7 cellular contexts compared by ENCODE assay signal in genomic region chr9:19127881-19128719, GRCh38. TPM values are rescaled to one million over a fixed set of nuclear protein-coding genes. Genes with fewer than 3 reads are reported as not detected.
DNase-seq lines count a peak whose midpoint lies in the region; ATAC-seq and TF ChIP-seq lines count a peak whose summit lies in the region.

No MANE protein-coding gene starts in this region.

- no peak for TF ChIP-seq POLR2A in tibial nerve (IDR thresholded peaks at IDR 0.05)

- H3K9me3 Mint-ChIP-seq in endothelial cell (ENCODE audit: unreplicated experiment), result no peaks in the 10 kb centered on the region

- H3K36me3 ChIP-seq in muscle layer of duodenum (ENCODE audit: control insufficient read depth in 1 of 2, insufficient read depth in 2 of 2, low read length in 2 of 2) (peaks cover 8 to 9% of the 10 kb centered on the region in 2 donors), tibial nerve (peaks cover 0 to 17% (median 0%) of the 10 kb centered on the region in 3 donors)

- H3K4me3 ChIP-seq in muscle layer of duodenum (ENCODE audit: low read depth in 1 of 2, low read length in 2 of 2) (peak overlapping the region; percentile 65 to 87), tibial nerve (peak overlapping the region; percentile 62 to 94 (median 68))

- H3K27me3 ChIP-seq in muscle layer of duodenum (ENCODE audit: low read depth, low read length) (no peaks in the 10 kb centered on the region), tibial nerve (no peaks in the 10 kb centered on the region)

- H3K27me3 Mint-ChIP-seq in endothelial cell (ENCODE audit: unreplicated experiment), result peaks cover 9% of the 10 kb centered on the region

- peak; percentile 26 for DNase-seq in activated CD4-positive, alpha-beta T cell treated with anti-CD3 and anti-CD28 coated beads, Interleukin-2, amount 50 U/mL, for 1 hour
- DNase-seq in endothelial cell (ENCODE audit: low spot score) (peak; percentile 19), tibial nerve (ENCODE audit: low spot score in 2 of 2) (peak; percentile 22 to 24), SKM-1 treated with dmso at 0.1 percent for 144 hours (lab: John Stamatoyannopoulos, UW; ENCODE audit: unreplicated experiment) (no peak)

- peak overlapping the region; percentile 91 for H3K4me3 Mint-ChIP-seq in endothelial cell (ENCODE audit: unreplicated experiment)

- peaks cover 42% of the 10 kb centered on the region for H3K4me1 Mint-ChIP-seq in endothelial cell (ENCODE audit: unreplicated experiment)

- H3K27ac Mint-ChIP-seq in endothelial cell (ENCODE audit: unreplicated experiment), result peak overlapping the region; percentile 81

- peak overlapping the region; percentile 93 for H3K27ac ChIP-seq in muscle layer of duodenum (ENCODE audit: low read length)
- H3K27ac ChIP-seq in tibial nerve, result peak overlapping the region; percentile 90 to 99 (median 92)

- H3K9me3 ChIP-seq in muscle layer of duodenum (ENCODE audit: control insufficient read depth in 1 of 2, low read length in 2 of 2) (no peaks in the 10 kb centered on the region), tibial nerve (no peaks in the 10 kb centered on the region)

- peaks cover 0 to 6% of the 10 kb centered on the region in 2 donors for H3K4me1 ChIP-seq in muscle layer of duodenum (ENCODE audit: control insufficient read depth in 1 of 2, insufficient read depth in 2 of 2, low read length in 2 of 2)
- peaks cover 0 to 25% (median 15%) of the 10 kb centered on the region in 4 donors for H3K4me1 ChIP-seq in tibial nerve

- no peak for TF ChIP-seq EP300 in tibial nerve (IDR thresholded peaks at IDR 0.05)

- 3 to 8% methylated on average over 43 of the region's 43 CpGs for WGBS in tibial nerve, 2 donors

- TF ChIP-seq CTCF in endothelial cell (IDR thresholded peaks at IDR 0.05; ENCODE audit: unreplicated experiment), result no peak
- TF ChIP-seq CTCF in tibial nerve (IDR thresholded peaks at IDR 0.05), result no peak

- peak; percentile 8 for ATAC-seq in GM19397 (IDR thresholded peaks at IDR 0.05; ENCODE audit: unreplicated experiment)
- peak; percentile 7 for ATAC-seq in HG03280 (IDR thresholded peaks at IDR 0.05; ENCODE audit: unreplicated experiment)

- H3K36me3 Mint-ChIP-seq in endothelial cell (ENCODE audit: low read depth, unreplicated experiment), result peaks cover 10% of the 10 kb centered on the region

RNA-seq across cellular contexts. Expression of gene PLIN2, which starts 0.8 kb away (rescaled TPM):
- total RNA-seq in endothelial cell (ENCODE audit: unreplicated experiment), result 60.0 TPM
- 100 to 1,000 TPM in 3 of 4 donors, 10 to 100 TPM in 1; 64.7 to 595 (median 148) TPM for total RNA-seq in tibial nerve

RNA-seq across cellular contexts. Expression of gene HAUS6, which starts 25.4 kb away (rescaled TPM):
- total RNA-seq in endothelial cell (ENCODE audit: unreplicated experiment) (19.0 TPM), tibial nerve (10 to 100 TPM; 10.1 to 37.1 (median 11.2) TPM)
